Comparison of ENCODE assay signal across 31 cellular contexts in the genomic region with DNA sequence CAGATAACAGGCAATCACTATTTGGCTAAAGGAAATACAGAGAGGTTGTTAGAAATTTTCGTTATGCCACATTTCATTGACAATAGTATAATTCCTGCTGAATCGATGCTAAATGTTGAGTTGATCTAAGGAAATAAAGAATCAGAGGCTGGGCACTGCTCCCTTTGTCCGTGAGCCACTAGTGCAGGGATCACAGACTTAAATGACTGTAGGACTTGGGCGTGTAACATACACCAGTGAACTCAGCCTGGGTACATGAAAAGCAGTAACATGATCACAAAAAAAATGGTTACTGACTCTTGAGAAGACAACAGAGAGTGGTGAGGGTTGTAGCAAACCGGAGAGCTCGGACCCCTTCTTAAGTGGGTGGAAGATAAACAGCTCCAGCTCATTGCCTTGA. TPM values are rescaled to one million over a fixed set of nuclear protein-coding genes. Genes with fewer than 3 reads are reported as not detected.
"Had no signal": no experiment of that assay in that cellular context is flagged by ENCODE, and none has a peak within 500 bp of the region (broad histone marks: within the 10 kb centered on the region; RNA-seq: fewer than 3 reads in every experiment).

No MANE protein-coding gene starts in this region.

- H3K27me3 ChIP-seq: ascending aorta, breast epithelium, cardiac muscle cell, colonic mucosa, dorsolateral prefrontal cortex, esophagus muscularis mucosa, foreskin keratinocyte, gastroesophageal sphincter, heart right ventricle had no signal

- H3K4me1 Mint-ChIP-seq: activated CD4-positive, alpha-beta memory T cell treated with anti-CD3 and anti-CD28 coated beads, Interleukin-2, amount 10 ng/mL, durations not matched to agents 7 days and 5 days; activated CD4-positive, alpha-beta T cell treated with anti-CD3 and anti-CD28 coated beads, Interleukin-2, amount 10 ng/mL, durations not matched to agents 7 days and 5 days; activated naive CD4-positive, alpha-beta T cell treated with anti-CD3 and anti-CD28 coated beads, Interleukin-2, amount 10 ng/mL, durations not matched to agents 7 days and 5 days; activated naive CD8-positive, alpha-beta T cell treated with anti-CD3 and anti-CD28 coated beads, Interleukin-2, amount 10 ng/mL, durations not matched to agents 7 days and 5 days had no signal

- H3K36me3 Mint-ChIP-seq: activated naive CD4-positive, alpha-beta T cell treated with anti-CD3 and anti-CD28 coated beads, Interleukin-2, amount 10 ng/mL, durations not matched to agents 7 days and 5 days; activated naive CD4-positive, alpha-beta T cell treated with anti-CD3 and anti-CD28 coated beads, Interleukin-2, amount 50 U/mL, for 72 hours; activated naive CD8-positive, alpha-beta T cell treated with anti-CD3 and anti-CD28 coated beads, Interleukin-2, amount 10 ng/mL, durations not matched to agents 7 days and 5 days; brain; WTC11 had no signal

- H3K9me3 Mint-ChIP-seq: activated CD4-positive, alpha-beta memory T cell treated with anti-CD3 and anti-CD28 coated beads, Interleukin-2, amount 10 ng/mL, durations not matched to agents 7 days and 5 days; activated CD4-positive, alpha-beta T cell treated with anti-CD3 and anti-CD28 coated beads, Interleukin-2, amount 10 ng/mL, durations not matched to agents 7 days and 5 days; activated naive CD4-positive, alpha-beta T cell treated with anti-CD3 and anti-CD28 coated beads, Interleukin-2, amount 10 ng/mL, durations not matched to agents 7 days and 5 days; activated naive CD4-positive, alpha-beta T cell treated with anti-CD3 and anti-CD28 coated beads, Interleukin-2, amount 50 U/mL, for 72 hours; activated naive CD8-positive, alpha-beta T cell treated with anti-CD3 and anti-CD28 coated beads, Interleukin-2, amount 10 ng/mL, durations not matched to agents 7 days and 5 days; activated T-cell treated with anti-CD3 and anti-CD28 coated beads, Interleukin-2, amount 50 U/mL, for 24 hours; activated T-cell treated with anti-CD3 and anti-CD28 coated beads, Interleukin-2, amount 50 U/mL, for 72 hours; brain; dendritic cell treated with granulocyte-macrophage colony-stimulating factor and Interleukin-4, amounts not matched to agents 40 ng/mL and 50 ng/mL, for 4 days; effector memory CD8-positive, alpha-beta T cell; WTC11 had no signal

- H3K27ac ChIP-seq: ascending aorta, breast epithelium, cardiac muscle cell, colonic mucosa, dorsolateral prefrontal cortex, esophagus muscularis mucosa, foreskin keratinocyte, gastroesophageal sphincter, heart right ventricle had no signal

- H3K36me3 ChIP-seq: ascending aorta, breast epithelium, cardiac muscle cell, colonic mucosa, esophagus muscularis mucosa, gastroesophageal sphincter, heart right ventricle had no signal

- H3K9me3 ChIP-seq: ascending aorta, breast epithelium, colonic mucosa, esophagus muscularis mucosa, gastroesophageal sphincter, heart right ventricle had no signal

- DNase-seq: activated CD4-positive, alpha-beta memory T cell treated with anti-CD3 and anti-CD28 coated beads, Interleukin-2, amount 10 ng/mL, durations not matched to agents 7 days and 5 days; activated CD4-positive, alpha-beta T cell treated with anti-CD3 and anti-CD28 coated beads for 1 hour; activated CD4-positive, alpha-beta T cell treated with anti-CD3 and anti-CD28 coated beads for 4 hours; activated CD4-positive, alpha-beta T cell treated with anti-CD3 and anti-CD28 coated beads, Interleukin-2, amount 10 ng/mL, durations not matched to agents 7 days and 5 days; activated CD4-positive, alpha-beta T cell treated with anti-CD3 and anti-CD28 coated beads, Interleukin-2, amount 50 U/mL, for 4 hours; activated CD8-positive, alpha-beta memory T cell treated with anti-CD3 and anti-CD28 coated beads, Interleukin-2, amount 50 U/mL, for 48 hours; activated gamma-delta T cell; activated naive CD4-positive, alpha-beta T cell; activated naive CD4-positive, alpha-beta T cell treated with anti-CD3 and anti-CD28 coated beads, Interleukin-2, amount 10 ng/mL, durations not matched to agents 7 days and 5 days; activated naive CD8-positive, alpha-beta T cell treated with anti-CD3 and anti-CD28 coated beads, Interleukin-2, amount 10 ng/mL, durations not matched to agents 7 days and 5 days; activated T-cell treated with anti-CD3 and anti-CD28 coated beads for 4 hours; activated T-cell treated with anti-CD3 and anti-CD28 coated beads, Interleukin-2, amount 50 U/mL, for 24 hours; activated T-cell treated with anti-CD3 and anti-CD28 coated beads, Interleukin-2, amount 50 U/mL, for 72 hours; central memory CD4-positive, alpha-beta T cell; cerebellar nuclear complex; colonic mucosa; dorsolateral prefrontal cortex; effector memory CD8-positive, alpha-beta T cell; erythroblast; foreskin keratinocyte; heart right ventricle had no signal

- H3K27ac Mint-ChIP-seq: activated CD4-positive, alpha-beta memory T cell treated with anti-CD3 and anti-CD28 coated beads, Interleukin-2, amount 10 ng/mL, durations not matched to agents 7 days and 5 days; activated CD4-positive, alpha-beta T cell treated with anti-CD3 and anti-CD28 coated beads, Interleukin-2, amount 10 ng/mL, durations not matched to agents 7 days and 5 days; activated naive CD4-positive, alpha-beta T cell treated with anti-CD3 and anti-CD28 coated beads, Interleukin-2, amount 10 ng/mL, durations not matched to agents 7 days and 5 days; activated naive CD4-positive, alpha-beta T cell treated with anti-CD3 and anti-CD28 coated beads, Interleukin-2, amount 50 U/mL, for 72 hours; activated naive CD8-positive, alpha-beta T cell treated with anti-CD3 and anti-CD28 coated beads, Interleukin-2, amount 10 ng/mL, durations not matched to agents 7 days and 5 days; activated T-cell treated with anti-CD3 and anti-CD28 coated beads, Interleukin-2, amount 50 U/mL, for 24 hours; activated T-cell treated with anti-CD3 and anti-CD28 coated beads, Interleukin-2, amount 50 U/mL, for 72 hours; brain; dendritic cell treated with granulocyte-macrophage colony-stimulating factor and Interleukin-4, amounts not matched to agents 40 ng/mL and 50 ng/mL, for 4 days; effector memory CD8-positive, alpha-beta T cell; WTC11 had no signal

- H3K27me3 Mint-ChIP-seq: activated naive CD4-positive, alpha-beta T cell treated with anti-CD3 and anti-CD28 coated beads, Interleukin-2, amount 10 ng/mL, durations not matched to agents 7 days and 5 days; activated T-cell treated with anti-CD3 and anti-CD28 coated beads, Interleukin-2, amount 50 U/mL, for 24 hours; brain; effector memory CD8-positive, alpha-beta T cell had no signal

- H3K4me3 Mint-ChIP-seq: activated CD4-positive, alpha-beta memory T cell treated with anti-CD3 and anti-CD28 coated beads, Interleukin-2, amount 10 ng/mL, durations not matched to agents 7 days and 5 days; activated CD4-positive, alpha-beta T cell treated with anti-CD3 and anti-CD28 coated beads, Interleukin-2, amount 10 ng/mL, durations not matched to agents 7 days and 5 days; activated naive CD4-positive, alpha-beta T cell treated with anti-CD3 and anti-CD28 coated beads, Interleukin-2, amount 10 ng/mL, durations not matched to agents 7 days and 5 days; activated naive CD8-positive, alpha-beta T cell treated with anti-CD3 and anti-CD28 coated beads, Interleukin-2, amount 10 ng/mL, durations not matched to agents 7 days and 5 days; activated T-cell treated with anti-CD3 and anti-CD28 coated beads, Interleukin-2, amount 50 U/mL, for 24 hours; activated T-cell treated with anti-CD3 and anti-CD28 coated beads, Interleukin-2, amount 50 U/mL, for 72 hours; brain; dendritic cell treated with granulocyte-macrophage colony-stimulating factor and Interleukin-4, amounts not matched to agents 40 ng/mL and 50 ng/mL, for 4 days; effector memory CD8-positive, alpha-beta T cell; WTC11 had no signal

- ATAC-seq: activated naive CD4-positive, alpha-beta T cell treated with anti-CD3 and anti-CD28 coated beads, Interleukin-2, amount 50 U/mL, for 72 hours; activated T-cell treated with anti-CD3 and anti-CD28 coated beads, Interleukin-2, amount 50 U/mL, for 72 hours; effector memory CD8-positive, alpha-beta T cell; foreskin keratinocyte; gastroesophageal sphincter; heart right ventricle; WTC11 had no signal

- H3K4me3 ChIP-seq: ascending aorta, breast epithelium, cardiac muscle cell, colonic mucosa, dorsolateral prefrontal cortex, esophagus muscularis mucosa, gastroesophageal sphincter, heart right ventricle had no signal

- H3K4me1 ChIP-seq: ascending aorta, breast epithelium, colonic mucosa, esophagus muscularis mucosa, foreskin keratinocyte, gastroesophageal sphincter, heart right ventricle had no signal

RNA-seq across cellular contexts. Expression of a gene that starts 11.8 kb away (rescaled TPM):
- total RNA-seq: activated CD4-positive, alpha-beta memory T cell treated with anti-CD3 and anti-CD28 coated beads, Interleukin-2, amount 10 ng/mL, durations not matched to agents 7 days and 5 days; activated CD4-positive, alpha-beta T cell treated with anti-CD3 and anti-CD28 coated beads, Interleukin-2, amount 10 ng/mL, durations not matched to agents 7 days and 5 days; activated naive CD8-positive, alpha-beta T cell treated with anti-CD3 and anti-CD28 coated beads, Interleukin-2, amount 10 ng/mL, durations not matched to agents 7 days and 5 days; T-helper 1 cell treated with Interleukin-12 subunit alpha and Interleukin-12 subunit beta and Interleukin-4 antibody, amounts not matched to agents 30 ng/mL and 1 ng/mL, for 36 hours had no signal
